ENCODE assay signal across 8 cellular contexts in the genomic region with DNA sequence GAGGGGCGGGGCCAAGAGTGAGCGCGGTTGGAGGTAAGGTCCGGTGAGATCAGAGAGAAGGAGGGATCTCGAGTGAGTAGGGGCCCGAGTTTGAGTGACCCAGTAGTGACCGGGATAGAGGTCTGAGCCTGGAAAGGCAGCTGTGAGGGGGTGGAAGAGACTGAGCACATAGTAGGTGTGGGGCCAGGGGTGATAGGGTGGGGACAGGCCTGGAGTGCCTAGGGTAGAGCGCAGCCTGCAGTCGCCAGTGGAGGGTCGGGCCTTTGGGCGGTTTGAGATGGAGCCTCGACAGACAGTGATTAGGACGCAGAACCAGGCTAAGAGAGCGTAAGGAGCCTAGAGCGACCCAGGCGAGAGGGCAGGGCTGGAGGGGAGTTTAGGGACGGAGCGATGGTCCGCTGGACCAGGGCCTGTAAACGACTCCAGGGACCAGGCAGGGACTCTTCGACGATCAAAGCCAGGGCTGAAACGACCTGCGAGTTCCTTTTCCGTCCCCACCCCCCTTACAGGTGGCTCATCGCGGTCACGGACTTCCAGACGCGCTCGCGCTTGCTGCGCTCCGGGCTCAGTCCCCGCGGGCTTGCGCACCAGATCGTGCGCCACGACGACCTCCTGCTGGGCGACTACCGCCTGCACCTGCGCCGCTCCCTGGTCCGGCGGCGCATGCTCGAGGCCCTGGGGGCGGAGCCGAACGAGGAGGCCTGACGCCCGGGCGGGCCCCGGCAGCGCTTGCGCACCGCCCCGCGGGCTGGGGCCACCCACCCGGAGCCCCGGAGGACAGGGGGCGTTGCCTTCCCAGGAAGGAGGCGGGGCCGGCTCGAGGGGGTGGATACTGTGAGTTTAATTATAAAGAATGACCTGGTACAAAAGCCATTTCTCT. TPM values are rescaled to one million over a fixed set of nuclear protein-coding genes. Genes with fewer than 3 reads are reported as not detected.
DNase-seq lines count a peak whose midpoint lies in the region; ATAC-seq and TF ChIP-seq lines count a peak whose summit lies in the region.

No MANE protein-coding gene starts in this region.

- no peak for TF ChIP-seq CTCF in CD8-positive, alpha-beta T cell (IDR thresholded peaks at IDR 0.05)
- no peak for TF ChIP-seq CTCF in MM.1S (IDR thresholded peaks at IDR 0.05; ENCODE audit: low read length)

- H3K36me3 ChIP-seq in CD8-positive, alpha-beta T cell (ENCODE audit: insufficient read depth, low read length): no peaks in the 10 kb centered on the region
- H3K36me3 ChIP-seq in MM.1S (replicated peaks; ENCODE audit: insufficient read depth, low read length): no peaks in the 10 kb centered on the region

- H2AFZ ChIP-seq in MM.1S (ENCODE audit: low read length): no peak overlapping the region

- H3K79me2 ChIP-seq in MM.1S (ENCODE audit: low read length): no peaks in the 10 kb centered on the region

- POLR2A ChIA-PET in CD8-positive, alpha-beta T cell (lab: Charles Lee): no interaction called here

- H3K4me1 Mint-ChIP-seq in CD8-positive, alpha-beta T cell (ENCODE audit: low read depth): peaks cover 18% of the 10 kb centered on the region

- ATAC-seq in CD8-positive, alpha-beta T cell: peak; percentile 35
- ATAC-seq in HG03095 (IDR thresholded peaks at IDR 0.05; ENCODE audit: unreplicated experiment): no peak

- peak overlapping the region; percentile 50 for H3K4me3 ChIP-seq in CD8-positive, alpha-beta T cell (ENCODE audit: low read depth, low read length)
- no peak overlapping the region for H3K4me3 ChIP-seq in MM.1S (ENCODE audit: low read length)

- intact Hi-C loops in CD8-positive, alpha-beta T cell (cut with DNase I, micrococcal nuclease): loop anchor here in 1 of 2 experiments (2.0 kb wide), 1 partner anchor 66 kb away; no protein-coding TSS in a partner anchor

- no peaks in the 10 kb centered on the region for H3K9me2 ChIP-seq in MM.1S (replicated peaks; ENCODE audit: insufficient read depth, low read length)

- H3K27me3 Mint-ChIP-seq in CD8-positive, alpha-beta T cell (ENCODE audit: low read depth): peaks cover 76% of the 10 kb centered on the region

- H4K20me1 ChIP-seq in MM.1S (ENCODE audit: insufficient read depth, low read length): no peaks in the 10 kb centered on the region

- CTCF ChIA-PET in CD8-positive, alpha-beta T cell (lab: Charles Lee): no interaction called here

- DNase-seq in CD8-positive, alpha-beta T cell: peak; percentile 25 to 78 (median 49)
- DNase-seq in MM.1S (no peak), dermis microvascular lymphatic vessel endothelial cell (ENCODE audit: low read depth in 2 of 2) (peak; percentile 43 to 87), lung microvascular endothelial cell (ENCODE audit: low read depth in 2 of 2) (peak; percentile 87 to 92), amniotic stem cell (lab: John Stamatoyannopoulos, UW) (no peak)
- DNase-seq in activated CD4-positive, alpha-beta T cell treated with anti-CD3 and anti-CD28 coated beads for 24 hours (ENCODE audit: low read depth in 2 of 2): peak; percentile 26 to 54
- DNase-seq in stimulated activated CD8-positive, alpha-beta memory T cell treated with anti-CD3 and anti-CD28 coated beads, Interleukin-15, amount 100 ng/mL, for 4 hours (ENCODE audit: low read depth in 2 of 2): peak; percentile 30 to 45

- H3K27ac Mint-ChIP-seq in CD8-positive, alpha-beta T cell: no peak overlapping the region

- H3K9me3 ChIP-seq in CD8-positive, alpha-beta T cell (ENCODE audit: low read length): no peaks in the 10 kb centered on the region
- H3K9me3 ChIP-seq in MM.1S (replicated peaks; ENCODE audit: insufficient read depth, low read length): no peaks in the 10 kb centered on the region

- H3F3A ChIP-seq in MM.1S (ENCODE audit: insufficient read depth, low read length): no peaks in the 10 kb centered on the region

- H3K9ac ChIP-seq in MM.1S (ENCODE audit: low read length): no peak overlapping the region

- H3K9me3 Mint-ChIP-seq in CD8-positive, alpha-beta T cell: peaks cover 21% of the 10 kb centered on the region

- H3K27me3 ChIP-seq in CD8-positive, alpha-beta T cell (ENCODE audit: insufficient read depth, low read length): no peaks in the 10 kb centered on the region
- peaks cover 58% of the 10 kb centered on the region for H3K27me3 ChIP-seq in MM.1S (replicated peaks; ENCODE audit: insufficient read depth, low read length)

- peak overlapping the region; percentile 27; the same call in 1 of the 2 replicates for H3K4me2 ChIP-seq in MM.1S (ENCODE audit: low read depth, low read length)

- no peaks in the 10 kb centered on the region for H3K36me3 Mint-ChIP-seq in CD8-positive, alpha-beta T cell

- peak overlapping the region; percentile 37 for H3K27ac ChIP-seq in CD8-positive, alpha-beta T cell (ENCODE audit: low read depth, low read length)
- H3K27ac ChIP-seq in MM.1S (ENCODE audit: low read length): no peak overlapping the region

- H3K4me1 ChIP-seq in CD8-positive, alpha-beta T cell (ENCODE audit: insufficient read depth, low read length): peaks cover 15% of the 10 kb centered on the region
- no peaks in the 10 kb centered on the region for H3K4me1 ChIP-seq in MM.1S (ENCODE audit: low read length)

- peak overlapping the region; percentile 72 for H3K4me3 Mint-ChIP-seq in CD8-positive, alpha-beta T cell

RNA-seq across cellular contexts. Expression of gene C19orf81, which starts 9.4 kb away (rescaled TPM):
- total RNA-seq in CD8-positive, alpha-beta T cell: not detected
- total RNA-seq in dermis microvascular lymphatic vessel endothelial cell (0.89 TPM in 1 of 2 replicates, not detected in the other), lung microvascular endothelial cell (0.65 TPM in 1 of 2 replicates, not detected in the other)

RNA-seq across cellular contexts. Expression of gene SYT3, which starts 19.0 kb away (rescaled TPM):
- under 1 TPM in 1 of 2 experiments, not detected in 1; 0.28 TPM for total RNA-seq in CD8-positive, alpha-beta T cell
- total RNA-seq in dermis microvascular lymphatic vessel endothelial cell (under 0.01 TPM in 1 of 2 replicates, not detected in the other), lung microvascular endothelial cell (under 0.01 TPM in 2 replicates)

Comparison
In these comparisons a context has a peak if more than half of its experiments do, and no peak if none do; other contexts are left out.
1. DNase-seq: peak in CD8-positive, alpha-beta T cell (7 of 7), activated CD4-positive, alpha-beta T cell treated with anti-CD3 and anti-CD28 coated beads for 24 hours (2 of 2), dermis microvascular lymphatic vessel endothelial cell (2 of 2), lung microvascular endothelial cell (2 of 2) and stimulated activated CD8-positive, alpha-beta memory T cell treated with anti-CD3 and anti-CD28 coated beads, Interleukin-15, amount 100 ng/mL, for 4 hours (2 of 2); none in MM.1S (single experiment) and amniotic stem cell (single experiment).